In genomic region chr20:50509923-50510705, GRCh38 we compare ENCODE assay signal across 1 cellular context.
TF ChIP-seq lines count a peak whose summit lies in the region.

Gene PTPN1 (plus strand): TSS chr20:50510383. CDS start chr20:50510528, 145 bp downstream.

TF ChIP-seq in HepG2, 621 proteins besides CTCF, POLR2A, EP300 and RAD21 (continued from another document and continues in another):
- TF ChIP-seq PAXIP1 (CRISPR knock-in tag; conservative IDR thresholded peaks at IDR 0.05), result peak; percentile 64
- 0 out of 2 replicates have a peak, but pooled peaks have one; percentile 24 for TF ChIP-seq MZF1 (CRISPR knock-in tag; IDR thresholded peaks at IDR 0.05; ENCODE audit: borderline replicate concordance)
- TF ChIP-seq SKIL (CRISPR knock-in tag; IDR thresholded peaks at IDR 0.05; ENCODE audit: borderline replicate concordance), result no peak
- no peak for TF ChIP-seq ZNF207 (IDR thresholded peaks at IDR 0.05; ENCODE audit: borderline replicate concordance)
- TF ChIP-seq ZFP90 (CRISPR knock-in tag; IDR thresholded peaks at IDR 0.05; ENCODE audit: borderline replicate concordance), result peak; percentile 79; the same call in 1 of the 2 replicates
- no peak for TF ChIP-seq NPAS2 (CRISPR knock-in tag; IDR thresholded peaks at IDR 0.05; ENCODE audit: borderline replicate concordance)
- TF ChIP-seq ZBTB46 (CRISPR knock-in tag; IDR thresholded peaks at IDR 0.05; ENCODE audit: borderline replicate concordance), result no peak
- TF ChIP-seq SMAD3 (CRISPR knock-in tag; IDR thresholded peaks at IDR 0.05), result peak; percentile 86
- TF ChIP-seq TGIF2 (CRISPR knock-in tag; IDR thresholded peaks at IDR 0.05), result peak; percentile 98
- peak; percentile 58; the same call in 1 of the 2 replicates for TF ChIP-seq ATF2 (CRISPR knock-in tag; IDR thresholded peaks at IDR 0.05)
- peak; percentile 17; the same call in 1 of the 2 replicates for TF ChIP-seq ZFP82 (CRISPR knock-in tag; IDR thresholded peaks at IDR 0.05; ENCODE audit: borderline replicate concordance)
- TF ChIP-seq POGK (CRISPR knock-in tag; conservative IDR thresholded peaks at IDR 0.05), result peak; percentile 89
- TF ChIP-seq ZFAT (CRISPR knock-in tag; conservative IDR thresholded peaks at IDR 0.05), result no peak
- no peak for TF ChIP-seq ZNF720 (CRISPR knock-in tag; IDR thresholded peaks at IDR 0.05)
- TF ChIP-seq FOXK2 (IDR thresholded peaks at IDR 0.05), result peak; percentile 34; the same call in 1 of the 2 replicates
- TF ChIP-seq IRX3 (CRISPR knock-in tag; IDR thresholded peaks at IDR 0.05; ENCODE audit: borderline replicate concordance, low read depth), result peak; percentile 11
- no peak for TF ChIP-seq SRSF4 (IDR thresholded peaks at IDR 0.05; ENCODE audit: low read depth, low read length, poor library complexity, severe bottlenecking)
- TF ChIP-seq RCOR2 (CRISPR knock-in tag; IDR thresholded peaks at IDR 0.05), result peak; percentile 88
- no peak; the same call in none of the 2 replicates for TF ChIP-seq ZFP41 (CRISPR knock-in tag; IDR thresholded peaks at IDR 0.05; ENCODE audit: borderline replicate concordance)
- 0 out of 2 replicates have a peak, but pooled peaks have one; percentile 74 for TF ChIP-seq MATR3 (CRISPR knock-in tag; IDR thresholded peaks at IDR 0.05)
- TF ChIP-seq RARA (CRISPR knock-in tag; IDR thresholded peaks at IDR 0.05), result peak; percentile 63
- no peak for TF ChIP-seq ZNF382 (CRISPR knock-in tag; IDR thresholded peaks at IDR 0.05; ENCODE audit: borderline replicate concordance)
- peak in 1 of 2 experiments; percentile 95; a peak in 2 of 4 replicates for TF ChIP-seq KLF16 (CRISPR knock-in tag; IDR thresholded peaks at IDR 0.05)
- TF ChIP-seq KDM5A (IDR thresholded peaks at IDR 0.05; ENCODE audit: borderline replicate concordance, low read length), result peak; percentile 78; the same call in 1 of the 2 replicates
- peak; percentile 92 for TF ChIP-seq ZNF616 (CRISPR knock-in tag; IDR thresholded peaks at IDR 0.05; ENCODE audit: low read depth)
- TF ChIP-seq SIN3A (IDR thresholded peaks at IDR 0.05; ENCODE audit: borderline replicate concordance, low read depth, low read length), result peak; percentile 94
- peak; percentile 86 for TF ChIP-seq ZNF414 (CRISPR knock-in tag; IDR thresholded peaks at IDR 0.05)
- no peak for TF ChIP-seq CHD4 (IDR thresholded peaks at IDR 0.05; ENCODE audit: borderline replicate concordance, low read length)
- TF ChIP-seq TMF1 (CRISPR knock-in tag; IDR thresholded peaks at IDR 0.05; ENCODE audit: low read depth), result peak; percentile 89
- TF ChIP-seq PLRG1 (conservative IDR thresholded peaks at IDR 0.05), result no peak
- TF ChIP-seq TAF1 (CRISPR knock-in tag; IDR thresholded peaks at IDR 0.05), result peak; percentile 100
- TF ChIP-seq PHF5A (CRISPR knock-in tag; IDR thresholded peaks at IDR 0.05; ENCODE audit: low read depth, unreplicated experiment), result peak; percentile 47
- peak; percentile 93; the same call in 1 of the 2 replicates for TF ChIP-seq NFKB2 (CRISPR knock-in tag; IDR thresholded peaks at IDR 0.05; ENCODE audit: borderline replicate concordance)
- TF ChIP-seq TOE1 (CRISPR knock-in tag; IDR thresholded peaks at IDR 0.05), result 0 out of 2 replicates have a peak, but pooled peaks have one; percentile 88
- TF ChIP-seq ZNF569 (CRISPR knock-in tag; IDR thresholded peaks at IDR 0.05; ENCODE audit: borderline replicate concordance), result peak; percentile 82; the same call in 1 of the 2 replicates
- TF ChIP-seq ATAD3A (CRISPR knock-in tag; IDR thresholded peaks at IDR 0.05), result peak; percentile 89; the same call in 1 of the 2 replicates
- no peak for TF ChIP-seq IKZF1 (IDR thresholded peaks at IDR 0.05)
- TF ChIP-seq ZBTB7A (CRISPR knock-in tag; IDR thresholded peaks at IDR 0.05), result no peak
- TF ChIP-seq HNF1A (IDR thresholded peaks at IDR 0.05; ENCODE audit: low read depth), result no peak
- TF ChIP-seq HNF1A (CRISPR knock-in tag; IDR thresholded peaks at IDR 0.05; ENCODE audit: borderline replicate concordance), result peak; percentile 66; the same call in 1 of the 2 replicates
- no peak for TF ChIP-seq RORA (CRISPR knock-in tag; IDR thresholded peaks at IDR 0.05)
- no peak for TF ChIP-seq ZNF562 (CRISPR knock-in tag; IDR thresholded peaks at IDR 0.05; ENCODE audit: borderline replicate concordance)
- peak; percentile 48 for TF ChIP-seq ZNF710 (CRISPR knock-in tag; IDR thresholded peaks at IDR 0.05; ENCODE audit: borderline replicate concordance)
- no peak; the same call in 1 of the 2 replicates for TF ChIP-seq TEAD2 (CRISPR knock-in tag; IDR thresholded peaks at IDR 0.05)
- TF ChIP-seq ZFP37 (CRISPR knock-in tag; IDR thresholded peaks at IDR 0.05; ENCODE audit: borderline replicate concordance), result peak; percentile 86; the same call in 1 of the 2 replicates
- TF ChIP-seq NFE2 (CRISPR knock-in tag; IDR thresholded peaks at IDR 0.05), result 0 out of 2 replicates have a peak, but pooled peaks have one; percentile 48
- no peak for TF ChIP-seq ZNF20 (CRISPR knock-in tag; IDR thresholded peaks at IDR 0.05)
- no peak; the same call in 1 of the 2 replicates for TF ChIP-seq ZNF121 (CRISPR knock-in tag; IDR thresholded peaks at IDR 0.05)
- no peak; the same call in 1 of the 2 replicates for TF ChIP-seq ZC3H4 (CRISPR knock-in tag; IDR thresholded peaks at IDR 0.05; ENCODE audit: borderline replicate concordance)
